Comparison of ENCODE assay signal across 7 cellular contexts in the genomic region with DNA sequence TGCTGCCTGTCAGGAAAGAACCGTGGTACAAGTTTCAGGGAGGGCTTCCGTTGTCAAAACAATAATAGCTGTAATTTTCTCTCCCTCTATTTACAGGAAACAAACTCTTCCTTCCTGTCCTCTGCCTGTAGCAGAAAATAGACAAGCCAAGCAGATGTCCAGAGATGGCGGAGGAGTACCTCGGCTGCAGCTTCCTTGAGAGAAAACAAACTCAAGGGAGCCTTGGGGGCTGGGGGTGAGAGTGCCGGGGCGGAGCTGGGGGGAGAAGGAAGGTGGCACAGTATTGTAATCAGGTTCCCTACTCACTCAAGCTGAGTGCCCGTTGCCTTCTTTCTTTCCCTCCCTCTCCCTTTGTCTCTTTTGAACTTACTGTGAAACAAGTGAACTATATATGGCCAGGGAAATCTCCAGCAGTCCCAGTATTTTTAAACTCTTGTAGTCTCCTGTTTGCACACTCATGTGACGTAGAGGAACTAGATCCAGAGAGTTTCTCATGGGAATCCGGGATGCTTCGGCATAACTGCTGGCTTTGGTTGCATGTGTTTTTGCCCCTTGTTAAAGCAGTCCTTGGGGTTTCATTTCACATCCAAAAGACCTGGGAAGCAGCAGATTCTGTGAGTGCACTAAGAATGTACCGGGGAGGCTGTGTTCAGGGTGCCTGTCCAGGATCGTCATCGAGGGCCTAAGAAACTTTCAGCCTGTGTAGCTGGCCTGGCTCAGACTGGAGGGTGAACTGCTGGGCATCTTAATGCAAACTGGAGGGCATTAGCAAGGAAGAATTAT. TPM values are rescaled to one million over a fixed set of nuclear protein-coding genes. Genes with fewer than 3 reads are reported as not detected.
DNase-seq lines count a peak whose midpoint lies in the region; ATAC-seq and TF ChIP-seq lines count a peak whose summit lies in the region.

No MANE protein-coding gene starts in this region.

- H3K9me3 ChIP-seq in spleen = no peaks in the 10 kb centered on the region

- peak overlapping the region in 4 of 8 donors; percentile 11 to 47 (median 16) for H3K4me3 ChIP-seq in spleen

- no peaks in the 10 kb centered on the region for H3K27me3 ChIP-seq in spleen (replicated peaks in 1 of 7)

- no peak overlapping the region for H3K4me3 Mint-ChIP-seq in effector memory CD8-positive, alpha-beta T cell

- H3K36me3 Mint-ChIP-seq in effector memory CD8-positive, alpha-beta T cell (ENCODE audit: insufficient read depth) = no peaks in the 10 kb centered on the region

- H3K4me1 ChIP-seq in spleen = peaks cover 0 to 20% (median 13%) of the 10 kb centered on the region in 6 donors

- TF ChIP-seq POLR2A in spleen (IDR thresholded peaks at IDR 0.05) = no peak

- no peaks in the 10 kb centered on the region for H3K9me3 Mint-ChIP-seq in effector memory CD8-positive, alpha-beta T cell

- H3K36me3 ChIP-seq in spleen = no peaks in the 10 kb centered on the region

- WGBS in spleen, 5 donors = 27 to 37% (median 31%) methylated on average over 13 of the region's 13 CpGs

- H3K27me3 Mint-ChIP-seq in effector memory CD8-positive, alpha-beta T cell = no peaks in the 10 kb centered on the region

- peak overlapping the region; percentile 22 for H3K27ac ChIP-seq in angular gyrus (ENCODE audit: low read depth, low read length)
- peak overlapping the region; percentile 8 to 82 (median 62) for H3K27ac ChIP-seq in spleen

- ATAC-seq in GM19452 (IDR thresholded peaks at IDR 0.05; ENCODE audit: unreplicated experiment) = peak; percentile 64
- peak; percentile 42 for ATAC-seq in HG03064 (IDR thresholded peaks at IDR 0.05; ENCODE audit: low read depth, unreplicated experiment)
- ATAC-seq in effector memory CD8-positive, alpha-beta T cell (replicated peaks) = no peak

- H3K4me1 Mint-ChIP-seq in effector memory CD8-positive, alpha-beta T cell (ENCODE audit: low read depth in 2 of 2) = no peaks in the 10 kb centered on the region

- no peak overlapping the region for H3K27ac Mint-ChIP-seq in effector memory CD8-positive, alpha-beta T cell

- DNase-seq in spleen (no peak), NCI-H1436 treated with DMSO at 0.1 percent for 48 hours (lab: John Stamatoyannopoulos, UW) (no peak), OCI-M2 (lab: John Stamatoyannopoulos, UW; ENCODE audit: unreplicated experiment) (no peak)
- no peak for DNase-seq in effector memory CD8-positive, alpha-beta T cell

- no peak for TF ChIP-seq CTCF in spleen (IDR thresholded peaks at IDR 0.05 in 8 of 11, conservative IDR thresholded peaks at IDR 0.05 in 3 of 11)

- intact Hi-C loops in spleen (cut with DNase I; ENCODE audit: low total_unique reads) = no loop called here

RNA-seq across cellular contexts. Expression of gene HDDC2, which starts 44.6 kb away (rescaled TPM):
- total RNA-seq in spleen = 10 to 100 TPM; 22.4 to 40.9 (median 38.0) TPM
- polyA plus RNA-seq in spleen = 10 to 100 TPM; 60.1 to 68.7 (median 60.8) TPM
